Comparison of ENCODE assay signal across 22 cellular contexts in the genomic region with DNA sequence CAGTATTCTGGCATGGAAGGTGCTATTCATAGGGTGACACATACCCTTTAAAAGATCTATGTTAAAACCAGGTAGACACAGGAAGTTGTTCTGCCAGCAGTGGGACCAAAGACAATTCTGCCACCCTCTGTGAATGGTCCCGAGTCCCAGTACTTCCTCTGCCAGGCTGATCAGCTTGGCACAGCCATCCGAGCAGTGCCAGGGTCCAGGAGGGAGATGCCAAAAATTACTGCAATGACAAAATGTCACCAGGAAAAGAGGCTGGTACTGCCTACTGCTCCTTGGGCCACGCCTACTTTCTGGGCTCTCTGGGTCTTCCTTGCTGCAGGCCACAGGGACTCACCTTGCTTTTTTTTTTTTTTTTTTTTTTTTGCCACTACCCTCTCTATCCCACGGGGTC.
"Had no signal": no experiment of that assay in that cellular context is flagged by ENCODE, and none has a peak within 500 bp of the region (broad histone marks: within the 10 kb centered on the region; RNA-seq: fewer than 3 reads in every experiment).

No MANE protein-coding gene starts in this region.

- H3K36me3 Mint-ChIP-seq: activated naive CD8-positive, alpha-beta T cell treated with anti-CD3 and anti-CD28 coated beads, Interleukin-2, amount 10 ng/mL, durations not matched to agents 7 days and 5 days had no signal

- H3K27ac ChIP-seq: SJCRH30, WERI-Rb-1 had no signal

- H3K36me3 ChIP-seq: adrenal gland, MG63, SJCRH30 had no signal

- H3K27ac Mint-ChIP-seq: activated CD4-positive, alpha-beta T cell treated with anti-CD3 and anti-CD28 coated beads for 36 hours; activated CD8-positive, alpha-beta T cell treated with anti-CD3 and anti-CD28 coated beads for 36 hours; activated naive CD8-positive, alpha-beta T cell treated with anti-CD3 and anti-CD28 coated beads, Interleukin-2, amount 10 ng/mL, durations not matched to agents 7 days and 5 days; activated T-cell treated with anti-CD3 and anti-CD28 coated beads, Interleukin-2, amount 50 U/mL, for 72 hours; activated T-helper 2 cell treated with anti-CD3 and anti-CD28 coated beads, Interferon-gamma antibody, Interleukin-2, Interleukin-4, amounts not matched to agents 10 μg/mL and 5 μg/mL and 100 μg/mL, durations not matched to agents 14 hours and 24 hours and 36 hours had no signal

- H3K4me2 ChIP-seq: SK-N-SH had no signal

- H3K4me1 Mint-ChIP-seq: activated CD4-positive, alpha-beta T cell treated with anti-CD3 and anti-CD28 coated beads for 36 hours had no signal

- H3K4me3 Mint-ChIP-seq: activated CD4-positive, alpha-beta T cell treated with anti-CD3 and anti-CD28 coated beads for 36 hours; activated CD8-positive, alpha-beta T cell treated with anti-CD3 and anti-CD28 coated beads for 36 hours; activated naive CD8-positive, alpha-beta T cell treated with anti-CD3 and anti-CD28 coated beads, Interleukin-2, amount 10 ng/mL, durations not matched to agents 7 days and 5 days; activated T-cell treated with anti-CD3 and anti-CD28 coated beads, Interleukin-2, amount 50 U/mL, for 72 hours; central memory CD8-positive, alpha-beta T cell had no signal

- H3K9ac ChIP-seq: SK-N-SH had no signal

- H3K9me3 Mint-ChIP-seq: activated CD8-positive, alpha-beta T cell treated with anti-CD3 and anti-CD28 coated beads for 36 hours; activated naive CD8-positive, alpha-beta T cell treated with anti-CD3 and anti-CD28 coated beads, Interleukin-2, amount 10 ng/mL, durations not matched to agents 7 days and 5 days; activated T-cell treated with anti-CD3 and anti-CD28 coated beads, Interleukin-2, amount 50 U/mL, for 72 hours; activated T-helper 2 cell treated with anti-CD3 and anti-CD28 coated beads, Interferon-gamma antibody, Interleukin-2, Interleukin-4, amounts not matched to agents 10 μg/mL and 5 μg/mL and 100 μg/mL, durations not matched to agents 14 hours and 24 hours and 36 hours; central memory CD8-positive, alpha-beta T cell had no signal

- ATAC-seq: activated CD4-positive, alpha-beta T cell treated with anti-CD3 and anti-CD28 coated beads for 36 hours; activated CD8-positive, alpha-beta T cell treated with anti-CD3 and anti-CD28 coated beads for 36 hours; activated T-cell treated with anti-CD3 and anti-CD28 coated beads, Interleukin-2, amount 50 U/mL, for 72 hours had no signal

- DNase-seq: activated CD4-positive, alpha-beta T cell treated with anti-CD3 and anti-CD28 coated beads for 36 hours; activated CD8-positive, alpha-beta memory T cell treated with anti-CD3 and anti-CD28 coated beads, Interleukin-2, amount 50 U/mL, for 4 hours; activated CD8-positive, alpha-beta T cell treated with anti-CD3 and anti-CD28 coated beads for 36 hours; activated gamma-delta T cell treated with Interleukin-2 at 50 U/mL for 16 hours; activated naive CD4-positive, alpha-beta T cell treated with anti-CD3 and anti-CD28 coated beads, Interleukin-2, amount 50 U/mL, for 16 hours; activated naive CD8-positive, alpha-beta T cell treated with anti-CD3 and anti-CD28 coated beads, Interleukin-2, amount 10 ng/mL, durations not matched to agents 7 days and 5 days; activated T-cell treated with anti-CD3 and anti-CD28 coated beads, Interleukin-2, amount 50 U/mL, for 72 hours; adrenal gland; MG63; MV-4-11; NCI-H1105; NCI-H146; NCI-H187 treated with DMSO at 0.1 percent for 48 hours; NCI-H2081 treated with DMSO at 0.1 percent for 48 hours; NCI-H526; NCI-H774; SJCRH30; T-helper 1 cell; WERI-Rb-1 had no signal

- H3K4me1 ChIP-seq: SJCRH30 had no signal

- H3K9me3 ChIP-seq: adrenal gland, MG63, SJCRH30, SK-N-SH had no signal

- H3K27me3 ChIP-seq: adrenal gland, MG63, SJCRH30 had no signal

- H3K4me3 ChIP-seq: adrenal gland, MG63, SJCRH30 had no signal
